8 cellular contexts compared by ENCODE assay signal in genomic region chr16:30896203-30896889, GRCh38. TPM values are rescaled to one million over a fixed set of nuclear protein-coding genes. Genes with fewer than 3 reads are reported as not detected.
DNase-seq lines count a peak whose midpoint lies in the region; ATAC-seq and TF ChIP-seq lines count a peak whose summit lies in the region.

CTF1 (plus strand) TSS chr16:30896614; CDS start chr16:30896644, 30 bp downstream.

- peak within 1 kb of the TSS; percentile 69 for H3K27ac ChIP-seq in OCI-LY7 (ENCODE audit: low read depth, low read length, poor library complexity, severe bottlenecking)

- ATAC-seq in left colon = no peak
- ATAC-seq in stimulated activated memory B cell treated with anti-CD40 and anti-IgM and Interleukin-4, amounts not matched to agents 10 μg/mL and 1 μg/mL and 100 μg/mL, for 72 hours = no peak
- ATAC-seq in HG03460 (IDR thresholded peaks at IDR 0.05; ENCODE audit: unreplicated experiment) = no peak
- no peak for ATAC-seq in HG02885 (IDR thresholded peaks at IDR 0.05; ENCODE audit: poor library complexity, unreplicated experiment)

- no peaks in the 10 kb centered on the region for H3K9me2 ChIP-seq in OCI-LY7 (ENCODE audit: insufficient read depth, low read length)

- CTCF ChIA-PET in OCI-LY7 (lab: Charles Lee; ENCODE audit: unreplicated experiment) = interaction anchor here (0.6 kb wide), 2 partner anchors 70 to 81 kb away, joined by 3 to 4 read pairs; no protein-coding TSS in a partner anchor

- DNase-seq in GM12865 (ENCODE audit: low read depth) = no peak
- DNase-seq in OCI-LY7 (ENCODE audit: low spot score) = no peak
- DNase-seq in dedifferentiated amniotic fluid mesenchymal stem cell (ENCODE audit: extremely low spot score) = peak; percentile 81
- peak; percentile 60 to 68 for DNase-seq in left colon
- DNase-seq in NCI-H2107 treated with DMSO at 0.1 percent for 48 hours (lab: John Stamatoyannopoulos, UW; ENCODE audit: unreplicated experiment) = no peak

- H3K36me3 ChIP-seq in OCI-LY7 (ENCODE audit: insufficient read depth, low read length) = peaks cover 3% of the 10 kb centered on the region; the same call in 1 of the 2 replicates

- POLR2A ChIA-PET in OCI-LY7 (lab: Charles Lee) = interaction anchor here (0.7 kb wide), 1 partner anchor 51 kb away, joined by 9 read pairs; no protein-coding TSS in a partner anchor

- H3K79me2 ChIP-seq in OCI-LY7 (ENCODE audit: insufficient read depth, low read depth, low read length) = no peaks in the 10 kb centered on the region

- TF ChIP-seq CTCF in GM12865 (IDR thresholded peaks at IDR 0.05; ENCODE audit: insufficient read depth, low read depth, low read length, missing control alignments) = no peak
- no peak for TF ChIP-seq CTCF in OCI-LY7 (conservative IDR thresholded peaks at IDR 0.05; ENCODE audit: low read length)

- H4K20me1 ChIP-seq in OCI-LY7 (ENCODE audit: insufficient read depth, low read length) = no peaks in the 10 kb centered on the region

- H3K4me1 Mint-ChIP-seq in stimulated activated memory B cell treated with anti-CD40 and anti-IgM and Interleukin-4, amounts not matched to agents 10 μg/mL and 1 μg/mL and 100 μg/mL, for 72 hours = peaks cover 51% of the 10 kb centered on the region

- BruUV-seq in OCI-LY7 (replicated peaks; lab: Mats Ljungman, UMichigan) = no TSS peak

- peak within 1 kb of the TSS; percentile 76 for H3K4me2 ChIP-seq in OCI-LY7 (ENCODE audit: low read length)

- no peaks in the 10 kb centered on the region for H3K9me3 Mint-ChIP-seq in stimulated activated memory B cell treated with anti-CD40 and anti-IgM and Interleukin-4, amounts not matched to agents 10 μg/mL and 1 μg/mL and 100 μg/mL, for 72 hours

- H3K9me3 ChIP-seq in OCI-LY7 (ENCODE audit: low read length) = no peaks in the 10 kb centered on the region

- peaks cover 2% of the 10 kb centered on the region for H3K36me3 Mint-ChIP-seq in stimulated activated memory B cell treated with anti-CD40 and anti-IgM and Interleukin-4, amounts not matched to agents 10 μg/mL and 1 μg/mL and 100 μg/mL, for 72 hours

- H3K4me3 ChIP-seq in GM12865 (ENCODE audit: low read depth, low read length) (peak within 1 kb of the TSS; percentile 42), OCI-LY7 (ENCODE audit: low read depth, low read length, poor library complexity, severe bottlenecking) (peak within 1 kb of the TSS; percentile 57)

- H2AFZ ChIP-seq in OCI-LY7 (ENCODE audit: low read length) = peak within 1 kb of the TSS; percentile 100

- peak within 1 kb of the TSS; percentile 81 for H3K4me3 Mint-ChIP-seq in stimulated activated memory B cell treated with anti-CD40 and anti-IgM and Interleukin-4, amounts not matched to agents 10 μg/mL and 1 μg/mL and 100 μg/mL, for 72 hours

- no peaks in the 10 kb centered on the region for H3K27me3 Mint-ChIP-seq in stimulated activated memory B cell treated with anti-CD40 and anti-IgM and Interleukin-4, amounts not matched to agents 10 μg/mL and 1 μg/mL and 100 μg/mL, for 72 hours

- intact Hi-C loops in OCI-LY7 (cut with micrococcal nuclease; ENCODE audit: unreplicated experiment) (no loop called here), left colon (cut with DNase I, micrococcal nuclease) (no loop called here)

- H3K4me1 ChIP-seq in OCI-LY7 (ENCODE audit: insufficient read depth, low read length, poor library complexity, severe bottlenecking) = peaks cover 49% of the 10 kb centered on the region

- H3K27ac Mint-ChIP-seq in stimulated activated memory B cell treated with anti-CD40 and anti-IgM and Interleukin-4, amounts not matched to agents 10 μg/mL and 1 μg/mL and 100 μg/mL, for 72 hours = peak within 1 kb of the TSS; percentile 89

RNA-seq across cellular contexts. Expression of gene CTF1, which starts in this region (rescaled TPM):
- 0.09 and 0.21 TPM in 2 replicates for total RNA-seq in OCI-LY7 (2014; rRNA removed; shearing (Covaris generic))
- 0.46 and 0.68 TPM in 2 replicates for total RNA-seq in OCI-LY7 (2022)
- total RNA-seq in left colon = 1 to 10 TPM in 1 of 2 donors, under 1 TPM in 1; 0.24 to 1.7 TPM

Comparison
In these comparisons a context has a peak if more than half of its experiments do, and no peak if none do; other contexts are left out.
1. DNase-seq: peak in dedifferentiated amniotic fluid mesenchymal stem cell (single experiment) and left colon (2 of 2); none in GM12865 (single experiment), OCI-LY7 (single experiment) and NCI-H2107 treated with DMSO at 0.1 percent for 48 hours (single experiment).